ENCODE assay signal across 13 cellular contexts in genomic region chrX:48924270-48924669, GRCh38.
DNase-seq lines count a peak whose midpoint lies in the region; ATAC-seq lines count a peak whose summit lies in the region.
"Had no signal": no experiment of that assay in that cellular context is flagged by ENCODE, and none has a peak within 500 bp of the region (broad histone marks: within the 10 kb centered on the region; RNA-seq: fewer than 3 reads in every experiment).

No MANE protein-coding gene starts in this region.

- H3K4me1 Mint-ChIP-seq in activated naive CD4-positive, alpha-beta T cell treated with anti-CD3 and anti-CD28 coated beads, Interleukin-2, amount 50 U/mL, for 24 hours, result peaks cover 65% of the 10 kb centered on the region
- H3K4me1 Mint-ChIP-seq in central memory CD8-positive, alpha-beta T cell, result peaks cover 24% of the 10 kb centered on the region

- peak overlapping the region; percentile 19 for H3K4me3 Mint-ChIP-seq in activated naive CD4-positive, alpha-beta T cell treated with anti-CD3 and anti-CD28 coated beads, Interleukin-2, amount 50 U/mL, for 24 hours
- no peak overlapping the region for H3K4me3 Mint-ChIP-seq in central memory CD8-positive, alpha-beta T cell
- H3K4me3 Mint-ChIP-seq: activated T-cell treated with anti-CD3 and anti-CD28 coated beads, Interleukin-2, amount 50 U/mL, for 4 hours; nephron progenitor cell had no signal

- DNase-seq in activated naive CD4-positive, alpha-beta T cell (lab: John Stamatoyannopoulos, UW), result no peak
- no peak for DNase-seq in central memory CD8-positive, alpha-beta T cell (ENCODE audit: low spot score in 2 of 2)
- no peak for DNase-seq in T-helper 9 cell
- DNase-seq: activated T-cell treated with anti-CD3 and anti-CD28 coated beads, Interleukin-2, amount 50 U/mL, for 4 hours; body of pancreas; Karpas-422; NCI-H1436; NCI-H446 treated with DMSO at 0.1 percent for 48 hours; nephron progenitor cell; trophoblast cell had no signal

- H3K27me3 Mint-ChIP-seq in activated naive CD4-positive, alpha-beta T cell treated with anti-CD3 and anti-CD28 coated beads, Interleukin-2, amount 50 U/mL, for 24 hours, result no peaks in the 10 kb centered on the region
- H3K27me3 Mint-ChIP-seq in central memory CD8-positive, alpha-beta T cell, result no peaks in the 10 kb centered on the region

- peak overlapping the region; percentile 95 for H3K27ac Mint-ChIP-seq in activated naive CD4-positive, alpha-beta T cell treated with anti-CD3 and anti-CD28 coated beads, Interleukin-2, amount 50 U/mL, for 24 hours
- H3K27ac Mint-ChIP-seq in central memory CD8-positive, alpha-beta T cell (ENCODE audit: low read depth), result peak overlapping the region; percentile 8
- H3K27ac Mint-ChIP-seq: nephron progenitor cell had no signal

- no peak for ATAC-seq in central memory CD8-positive, alpha-beta T cell (replicated peaks; ENCODE audit: extremely low read depth, poor library complexity, severe bottlenecking)
- ATAC-seq in GM21717 (IDR thresholded peaks at IDR 0.05; ENCODE audit: unreplicated experiment) (no peak), HG02588 (IDR thresholded peaks at IDR 0.05; ENCODE audit: unreplicated experiment) (no peak)
- ATAC-seq: activated T-cell treated with anti-CD3 and anti-CD28 coated beads, Interleukin-2, amount 50 U/mL, for 4 hours; body of pancreas had no signal

- H3K36me3 Mint-ChIP-seq in activated naive CD4-positive, alpha-beta T cell treated with anti-CD3 and anti-CD28 coated beads, Interleukin-2, amount 50 U/mL, for 24 hours, result peaks cover 7% of the 10 kb centered on the region
- peaks cover 29% of the 10 kb centered on the region for H3K36me3 Mint-ChIP-seq in central memory CD8-positive, alpha-beta T cell (ENCODE audit: insufficient read depth)

- H3K9me3 Mint-ChIP-seq in activated naive CD4-positive, alpha-beta T cell treated with anti-CD3 and anti-CD28 coated beads, Interleukin-2, amount 50 U/mL, for 24 hours, result no peaks in the 10 kb centered on the region
- no peaks in the 10 kb centered on the region for H3K9me3 Mint-ChIP-seq in central memory CD8-positive, alpha-beta T cell
- H3K9me3 Mint-ChIP-seq: activated T-cell treated with anti-CD3 and anti-CD28 coated beads, Interleukin-2, amount 50 U/mL, for 4 hours had no signal
